ENCODE assay signal across 1 cellular context in the genomic region with DNA sequence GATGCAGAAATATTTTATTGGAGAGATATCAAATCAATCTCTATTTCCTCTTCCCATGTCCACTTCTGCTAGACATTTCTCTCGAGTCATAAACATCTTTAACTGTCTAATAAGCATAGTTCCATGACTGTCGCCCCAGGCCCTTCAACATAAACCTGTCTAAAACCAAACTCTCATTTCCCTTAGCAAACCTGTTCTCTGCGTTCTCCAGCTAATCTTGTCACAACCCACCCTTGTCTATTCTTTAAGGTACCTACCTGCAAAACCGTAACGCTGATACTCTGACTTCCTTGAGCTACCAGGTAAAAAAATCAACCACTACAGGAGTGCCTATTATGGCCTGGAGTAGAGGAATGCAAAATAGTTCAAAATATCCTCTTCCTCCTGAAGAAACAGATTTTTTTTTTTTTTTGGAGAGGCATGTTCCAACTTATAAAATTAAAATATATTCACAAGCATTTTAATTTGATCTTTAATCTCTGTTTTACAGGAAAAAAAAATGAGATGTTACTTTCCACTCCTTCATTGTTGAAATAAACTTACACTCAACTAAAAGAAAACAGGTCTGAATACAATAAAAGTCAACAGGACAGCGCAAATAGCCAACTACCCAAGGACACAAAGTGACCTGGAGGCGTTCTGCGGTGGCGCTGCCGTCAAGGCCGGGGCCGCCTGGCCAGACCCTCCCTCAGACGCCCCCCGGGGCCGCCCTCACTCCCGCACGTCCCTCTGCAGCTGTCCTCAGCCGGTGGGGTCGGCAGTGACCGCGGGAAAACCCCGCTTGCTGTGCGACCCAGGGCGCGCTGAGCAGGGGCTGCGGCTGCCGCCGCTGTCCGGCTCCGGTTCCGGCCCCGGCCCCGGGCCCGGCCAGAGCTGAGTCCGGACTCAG.
TF ChIP-seq lines count a peak whose summit lies in the region.

No MANE protein-coding gene starts in this region.

TF ChIP-seq in GM12878, 131 proteins besides CTCF, POLR2A, EP300 and RAD21:
- TF ChIP-seq ESRRA (IDR thresholded peaks at IDR 0.05; ENCODE audit: low read length) (no peak), CHD1 (IDR thresholded peaks at IDR 0.05; ENCODE audit: low read depth, low read length) (0 out of 2 replicates have a peak, but pooled peaks have one; percentile 17), LARP7 (IDR thresholded peaks at IDR 0.05) (peak; percentile 63), DPF2 (IDR thresholded peaks at IDR 0.05) (peak; percentile 78; the same call in 1 of the 2 replicates), RUNX3 (IDR thresholded peaks at IDR 0.05; ENCODE audit: low read length) (peak; percentile 40; the same call in 1 of the 2 replicates), SUZ12 (IDR thresholded peaks at IDR 0.05; ENCODE audit: unreplicated experiment) (no peak), ATF2 (IDR thresholded peaks at IDR 0.05; ENCODE audit: low read length) (0 out of 2 replicates have a peak, but pooled peaks have one; percentile 11), CEBPB (IDR thresholded peaks at IDR 0.05; ENCODE audit: borderline replicate concordance in 1 of 2, low read depth in 2 of 2, low read length in 2 of 2) (no peak), KAT2A (conservative IDR thresholded peaks at IDR 0.05; ENCODE audit: control insufficient read depth, low read depth, low read length) (no peak), FOXM1 (IDR thresholded peaks at IDR 0.05; ENCODE audit: low read depth, low read length) (peak; percentile 51; the same call in 1 of the 2 replicates), TCF7 (IDR thresholded peaks at IDR 0.05; ENCODE audit: borderline replicate concordance) (no peak), MEF2B (IDR thresholded peaks at IDR 0.05; ENCODE audit: partially characterized antibody, poor library complexity, severe bottlenecking) (peak; percentile 9), NKRF (conservative IDR thresholded peaks at IDR 0.05) (peak; percentile 55; the same call in 1 of the 2 replicates)
- TF ChIP-seq, protein P1, sequence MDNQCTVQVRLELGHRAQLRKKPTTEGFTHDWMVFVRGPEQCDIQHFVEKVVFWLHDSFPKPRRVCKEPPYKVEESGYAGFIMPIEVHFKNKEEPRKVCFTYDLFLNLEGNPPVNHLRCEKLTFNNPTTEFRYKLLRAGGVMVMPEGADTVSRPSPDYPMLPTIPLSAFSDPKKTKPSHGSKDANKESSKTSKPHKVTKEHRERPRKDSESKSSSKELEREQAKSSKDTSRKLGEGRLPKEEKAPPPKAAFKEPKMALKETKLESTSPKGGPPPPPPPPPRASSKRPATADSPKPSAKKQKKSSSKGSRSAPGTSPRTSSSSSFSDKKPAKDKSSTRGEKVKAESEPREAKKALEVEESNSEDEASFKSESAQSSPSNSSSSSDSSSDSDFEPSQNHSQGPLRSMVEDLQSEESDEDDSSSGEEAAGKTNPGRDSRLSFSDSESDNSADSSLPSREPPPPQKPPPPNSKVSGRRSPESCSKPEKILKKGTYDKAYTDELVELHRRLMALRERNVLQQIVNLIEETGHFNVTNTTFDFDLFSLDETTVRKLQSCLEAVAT (IDR thresholded peaks at IDR 0.05) = no peak
- TF ChIP-seq, protein P2, sequence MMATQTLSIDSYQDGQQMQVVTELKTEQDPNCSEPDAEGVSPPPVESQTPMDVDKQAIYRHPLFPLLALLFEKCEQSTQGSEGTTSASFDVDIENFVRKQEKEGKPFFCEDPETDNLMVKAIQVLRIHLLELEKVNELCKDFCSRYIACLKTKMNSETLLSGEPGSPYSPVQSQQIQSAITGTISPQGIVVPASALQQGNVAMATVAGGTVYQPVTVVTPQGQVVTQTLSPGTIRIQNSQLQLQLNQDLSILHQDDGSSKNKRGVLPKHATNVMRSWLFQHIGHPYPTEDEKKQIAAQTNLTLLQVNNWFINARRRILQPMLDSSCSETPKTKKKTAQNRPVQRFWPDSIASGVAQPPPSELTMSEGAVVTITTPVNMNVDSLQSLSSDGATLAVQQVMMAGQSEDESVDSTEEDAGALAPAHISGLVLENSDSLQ (IDR thresholded peaks at IDR 0.05) = no peak
